8 cellular contexts compared by ENCODE assay signal in the genomic region with DNA sequence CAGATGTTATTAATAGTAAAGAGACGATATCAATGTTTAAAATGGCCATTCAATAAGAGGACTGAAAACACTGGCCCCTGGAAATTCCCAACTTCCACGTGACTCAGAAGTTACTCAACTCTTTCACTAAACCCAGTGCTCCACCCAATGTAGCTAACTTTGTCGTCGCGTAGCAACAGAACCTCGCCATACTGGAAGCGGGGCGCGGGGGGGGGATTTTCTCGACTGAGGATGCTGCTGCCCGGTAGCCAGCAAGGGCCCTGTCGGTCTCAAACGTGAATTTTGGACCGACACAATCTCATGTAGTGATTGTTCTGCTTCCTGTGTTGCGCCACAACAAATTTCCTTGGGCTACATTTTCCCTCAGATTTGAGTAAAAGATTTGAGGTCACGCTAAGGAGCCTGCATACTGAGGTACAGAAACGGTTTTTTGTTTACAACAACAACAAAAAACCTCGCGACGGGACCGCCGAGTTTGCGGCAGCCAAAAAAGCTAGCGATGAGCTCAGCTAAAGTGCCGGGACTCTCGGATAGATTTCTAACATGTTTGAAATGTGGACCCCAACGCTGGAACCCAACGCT. TPM values are rescaled to one million over a fixed set of nuclear protein-coding genes. Genes with fewer than 3 reads are reported as not detected.
DNase-seq lines count a peak whose midpoint lies in the region; ATAC-seq and TF ChIP-seq lines count a peak whose summit lies in the region.

No MANE protein-coding gene starts in this region.

- H3K79me2 ChIP-seq in OCI-LY7 (ENCODE audit: insufficient read depth, low read depth, low read length), result peaks cover 10% of the 10 kb centered on the region; the same call in 1 of the 2 replicates

- peak overlapping the region; percentile 82 for H3K27ac ChIP-seq in OCI-LY7 (ENCODE audit: low read depth, low read length, poor library complexity, severe bottlenecking)

- H3K4me2 ChIP-seq in OCI-LY7 (ENCODE audit: low read length), result peak overlapping the region; percentile 89

- no peak for TF ChIP-seq POLR2A in erythroblast (IDR thresholded peaks at IDR 0.05; ENCODE audit: low read length)

- H3K4me1 ChIP-seq in OCI-LY7 (ENCODE audit: insufficient read depth, low read length, poor library complexity, severe bottlenecking), result peaks cover 31% of the 10 kb centered on the region

- POLR2A ChIA-PET in OCI-LY7 (lab: Charles Lee), result interaction anchor here (0.6 to 2.6 kb wide), 17 partner anchors 9 to 357 kb away, joined by 3 to 13 read pairs (median 4); partner anchors contain the start of genes GSTO2 and STN1

- intact Hi-C loops in OCI-LY7 (cut with micrococcal nuclease; ENCODE audit: unreplicated experiment), result loop anchor here (1.0 to 5.0 kb wide), 7 partner anchors 146 to 409 kb away; partner anchors contain the start of genes CFAP58, GSTO2, ITPRIP and SLK

- DNase-seq in AG08395 (ENCODE audit: low spot score), result peak; percentile 80
- DNase-seq in OCI-LY7 (ENCODE audit: low spot score), result peak; percentile 60
- peak; percentile 73 for DNase-seq in activated T-cell treated with anti-CD3 and anti-CD28 coated beads, Interleukin-2, amount 50 U/mL, for 1 hour
- DNase-seq in erythroblast (lab: John Stamatoyannopoulos, UW), result peak; percentile 89 to 92
- DNase-seq in mucosa of gallbladder (ENCODE audit: low spot score), result peak; percentile 93
- peak; percentile 60 for DNase-seq in stimulated activated CD8-positive, alpha-beta memory T cell treated with anti-CD3 and anti-CD28 coated beads, Interleukin-4, amount 100 ng/mL, for 24 hours (ENCODE audit: low read depth)

- peak overlapping the region; percentile 91 for H2AFZ ChIP-seq in OCI-LY7 (ENCODE audit: low read length)

- BruUV-seq in OCI-LY7 (replicated peaks; lab: Mats Ljungman, UMichigan), result TSS peak; percentile 99

- TF ChIP-seq CTCF in OCI-LY7 (conservative IDR thresholded peaks at IDR 0.05; ENCODE audit: low read length), result no peak

- H3K36me3 ChIP-seq in OCI-LY7 (ENCODE audit: insufficient read depth, low read length), result peaks cover 7% of the 10 kb centered on the region

- H3K9me2 ChIP-seq in OCI-LY7 (ENCODE audit: insufficient read depth, low read length), result no peaks in the 10 kb centered on the region

- H3K4me3 ChIP-seq in OCI-LY7 (ENCODE audit: low read depth, low read length, poor library complexity, severe bottlenecking), result peak overlapping the region; percentile 71

- H4K20me1 ChIP-seq in OCI-LY7 (ENCODE audit: insufficient read depth, low read length), result no peaks in the 10 kb centered on the region

- ATAC-seq in GM18909 (IDR thresholded peaks at IDR 0.05; ENCODE audit: poor library complexity, unreplicated experiment) (peak; percentile 36), HG03520 (IDR thresholded peaks at IDR 0.05; ENCODE audit: unreplicated experiment) (peak; percentile 37)

- no peaks in the 10 kb centered on the region for H3K9me3 ChIP-seq in OCI-LY7 (ENCODE audit: low read length)

- CTCF ChIA-PET in OCI-LY7 (lab: Charles Lee; ENCODE audit: unreplicated experiment), result interaction anchor here (0.5 to 1.0 kb wide), 5 partner anchors 25 to 1376 kb away, joined by 3 to 8 read pairs (median 4); no protein-coding TSS in a partner anchor

RNA-seq across cellular contexts. Expression of gene SFR1, which starts 1.0 kb away (rescaled TPM):
- total RNA-seq in OCI-LY7 (2014; rRNA removed; shearing (Covaris generic)), result 6.9 and 14.8 TPM in 2 replicates
- total RNA-seq in OCI-LY7 (2022) (13.9 and 18.0 TPM in 2 replicates), mucosa of gallbladder (5.1 TPM)

RNA-seq across cellular contexts. Expression of gene COL17A1, which starts 35.3 kb away (rescaled TPM):
- not detected in 2 replicates for total RNA-seq in OCI-LY7 (2014; rRNA removed; shearing (Covaris generic))
- total RNA-seq in OCI-LY7 (2022) (0.15 and 0.17 TPM in 2 replicates), mucosa of gallbladder (0.49 TPM)

Comparison
In these comparisons a context has a peak if more than half of its experiments do, and no peak if none do; other contexts are left out.
1. Peak in every context shown above with its lines: DNase-seq, ATAC-seq, H3K4me3 ChIP-seq and H3K27ac ChIP-seq.